Comparison of ENCODE assay signal across 24 cellular contexts in the genomic region with DNA sequence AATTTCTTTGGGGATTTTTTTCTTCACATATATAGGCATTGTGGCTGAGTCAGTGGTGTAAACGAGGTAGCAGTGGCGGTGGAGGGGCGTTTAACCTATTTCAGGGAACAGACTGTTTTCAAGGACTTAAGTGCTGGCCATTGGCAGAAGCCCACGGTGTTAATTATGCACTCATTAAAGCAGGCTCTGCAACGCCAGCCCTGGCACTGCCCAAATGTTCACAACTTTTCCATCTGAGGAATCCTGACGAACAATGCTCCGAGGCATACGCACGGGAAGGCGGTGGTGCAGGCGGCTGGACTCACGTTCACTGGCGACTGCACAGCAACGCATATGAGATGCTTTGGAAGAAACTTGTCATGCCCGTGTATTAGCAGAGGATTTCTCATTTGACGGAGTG.
A peak's percentile ranks its signal among the peaks of the same experiment; 100 is the strongest.
DNase-seq lines count a peak whose midpoint lies in the region; ATAC-seq and TF ChIP-seq lines count a peak whose summit lies in the region.
"Had no signal": no experiment of that assay in that cellular context is flagged by ENCODE, and none has a peak within 500 bp of the region (broad histone marks: within the 10 kb centered on the region; RNA-seq: fewer than 3 reads in every experiment).

No MANE protein-coding gene starts in this region.

- no peak overlapping the region for H2BK12ac ChIP-seq in neuronal stem cell (ENCODE audit: low read length)

- H3K23ac ChIP-seq in neuronal stem cell (ENCODE audit: low read depth, low read length, poor library complexity), result no peak overlapping the region

- H3K18ac ChIP-seq in neuronal stem cell (ENCODE audit: low read length), result no peak overlapping the region

- DNase-seq in EH (ENCODE audit: low read depth) (peak; percentile 14), NCI-H748 (lab: John Stamatoyannopoulos, UW; ENCODE audit: unreplicated experiment) (peak; percentile 69), coronary artery (ENCODE audit: low spot score) (peak; percentile 41), neuronal stem cell (ENCODE audit: low spot score) (no peak), NCI-H2029 treated with DMSO at 0.1 percent for 48 hours (lab: John Stamatoyannopoulos, UW) (no peak), KG1 (lab: John Stamatoyannopoulos, UW) (no peak), ecto neural progenitor cell (ENCODE audit: low spot score) (no peak)
- DNase-seq: activated CD4-positive, alpha-beta T cell treated with anti-CD3 and anti-CD28 coated beads, Interleukin-2, amount 10 ng/mL, durations not matched to agents 7 days and 5 days; brain microvascular endothelial cell; cortex of kidney; GF-D8; immature natural killer cell; NCI-H1694 treated with DMSO at 0.1 percent for 48 hours; NCI-H446 treated with DMSO at 0.1 percent for 48 hours; RPMI8226; SK-N-SH; stimulated activated CD4-positive, alpha-beta T cell treated with anti-CD3 and anti-CD28 coated beads, Interleukin-1b, Interleukin-23, amount 100 ng/mL, for 48 hours had no signal

- H2BK15ac ChIP-seq in neuronal stem cell (ENCODE audit: low read length), result no peak overlapping the region

- no peak overlapping the region for H3K14ac ChIP-seq in neuronal stem cell (ENCODE audit: low read length)

- no CpG with 5 or more reads among the region's 16 CpGs for WGBS in neuronal stem cell (ENCODE audit: extremely low coverage in 2 of 2, insufficient read length in 2 of 2, insufficient replicate concordance in 1 of 2), 2 donors

- no peak overlapping the region for H2BK120ac ChIP-seq in neuronal stem cell (ENCODE audit: low read depth, low read length)

- H4K91ac ChIP-seq in neuronal stem cell (ENCODE audit: low read depth, low read length, poor library complexity), result no peak overlapping the region

- ATAC-seq in GM21825 (IDR thresholded peaks at IDR 0.05; ENCODE audit: unreplicated experiment), result no peak
- ATAC-seq: stimulated activated effector memory CD8-positive, alpha-beta T cell treated with anti-CD3 and anti-CD28 coated beads, Interleukin-12 subunit alpha, Interleukin-12 subunit beta, amount 100 ng/mL, for 72 hours had no signal

- H2BK5ac ChIP-seq in neuronal stem cell (ENCODE audit: low read length), result no peak overlapping the region

- H3K79me1 ChIP-seq in neuronal stem cell (ENCODE audit: low read depth, low read length), result no peaks in the 10 kb centered on the region

- H3K27me3 ChIP-seq in neuronal stem cell (ENCODE audit: control insufficient read depth in 3 of 3, insufficient read depth in 3 of 3, low read depth in 1 of 3, low read length in 3 of 3), result peaks cover 0 to 43% (median 19%) of the 10 kb centered on the region in 3 experiments

- H3K4me2 ChIP-seq in neuronal stem cell (ENCODE audit: insufficient read depth, low read length, poor library complexity, severe bottlenecking), result no peak overlapping the region
- H3K4me2 ChIP-seq: KMS-11, neural progenitor cell, SK-N-SH had no signal

- H3K27ac ChIP-seq in coronary artery, result no peak overlapping the region
- no peak overlapping the region for H3K27ac ChIP-seq in neuronal stem cell (replicated peaks; ENCODE audit: low read length)
- H3K27ac ChIP-seq: brain microvascular endothelial cell, C4-2B, KMS-11, neural progenitor cell, skin epidermis, VCaP had no signal

- no peak overlapping the region for H3K4ac ChIP-seq in neuronal stem cell (ENCODE audit: low read length)

- H3K4me1 ChIP-seq in neuronal stem cell (ENCODE audit: control insufficient read depth in 2 of 2, insufficient read depth in 1 of 2, low read depth in 1 of 2, low read length in 2 of 2), result peaks cover 3 to 10% of the 10 kb centered on the region in 2 donors

- H2AK5ac ChIP-seq in neuronal stem cell (ENCODE audit: low read depth, low read length), result no peak overlapping the region

- peaks cover 0 to 3% of the 10 kb centered on the region in 2 donors for H3K9me3 ChIP-seq in neuronal stem cell (replicated peaks in 1 of 2; ENCODE audit: control insufficient read depth in 2 of 2, insufficient read depth in 1 of 2, low read depth in 1 of 2, low read length in 2 of 2)
- H3K9me3 ChIP-seq: SK-N-SH had no signal

- H3K4me3 ChIP-seq in coronary artery (no peak overlapping the region), neuronal stem cell (ENCODE audit: low read length in 2 of 2) (no peak overlapping the region)
- H3K4me3 ChIP-seq: neural progenitor cell, skin epidermis had no signal

- no peak overlapping the region for H3K9ac ChIP-seq in neuronal stem cell (ENCODE audit: low read depth, low read length, poor library complexity)
- H3K9ac ChIP-seq: KMS-11, neural progenitor cell, SK-N-SH had no signal

- TF ChIP-seq CTCF in coronary artery (IDR thresholded peaks at IDR 0.05), result no peak

- no peak overlapping the region for H4K8ac ChIP-seq in neuronal stem cell (ENCODE audit: low read depth, low read length)

- no peaks in the 10 kb centered on the region for H3K36me3 ChIP-seq in neuronal stem cell (replicated peaks in 1 of 2; ENCODE audit: control insufficient read depth in 2 of 2, insufficient read depth in 2 of 2, low read length in 2 of 2)
- H3K36me3 ChIP-seq: brain microvascular endothelial cell, neural progenitor cell had no signal

- peak overlapping the region; percentile 22 for H2AFZ ChIP-seq in neuronal stem cell (ENCODE audit: low read length)
- H2AFZ ChIP-seq: neural progenitor cell had no signal

Comparison
In these comparisons a context has a peak if more than half of its experiments do, and no peak if none do; other contexts are left out.
1. DNase-seq: peak in EH (single experiment), NCI-H748 (single experiment) and coronary artery (single experiment); none in neuronal stem cell (single experiment), NCI-H2029 treated with DMSO at 0.1 percent for 48 hours (single experiment), KG1 (single experiment) and ecto neural progenitor cell (single experiment).